1 cellular context compared by ENCODE assay signal in genomic region chr9:109331353-109331752, GRCh38.
TF ChIP-seq lines count a peak whose summit lies in the region.

No MANE protein-coding gene starts in this region.

TF ChIP-seq in SK-N-SH treated with all-trans-retinoic acid at 6 μM for 48 hours, 23 proteins besides CTCF, POLR2A, EP300 and RAD21 (continued from another document):
- TF ChIP-seq PATZ1 (CRISPR knock-in tag; IDR thresholded peaks at IDR 0.05; ENCODE audit: borderline replicate concordance) (no peak), OSR1 (CRISPR knock-in tag; IDR thresholded peaks at IDR 0.05) (no peak), ZNF8 (CRISPR knock-in tag; IDR thresholded peaks at IDR 0.05) (no peak), RARB (CRISPR knock-in tag; IDR thresholded peaks at IDR 0.05) (no peak), TOX (CRISPR knock-in tag; IDR thresholded peaks at IDR 0.05; ENCODE audit: borderline replicate concordance) (no peak), ZC3H10 (CRISPR knock-in tag; IDR thresholded peaks at IDR 0.05) (no peak), ARNTL (CRISPR knock-in tag; IDR thresholded peaks at IDR 0.05; ENCODE audit: borderline replicate concordance, low read depth) (no peak), CSRNP3 (CRISPR knock-in tag; IDR thresholded peaks at IDR 0.05) (no peak), CREB5 (CRISPR knock-in tag; IDR thresholded peaks at IDR 0.05; ENCODE audit: low read depth) (no peak), ESRRG (CRISPR knock-in tag; IDR thresholded peaks at IDR 0.05) (no peak), ZNF565 (CRISPR knock-in tag; conservative IDR thresholded peaks at IDR 0.05; ENCODE audit: low read depth) (no peak), GLIS3 (CRISPR knock-in tag; IDR thresholded peaks at IDR 0.05) (no peak)
TF ChIP-seq in SK-N-SH treated with all-trans-retinoic acid at 6 μM for 48 hours: peak in this region for 0.
